ENCODE assay signal across 8 cellular contexts in the genomic region with DNA sequence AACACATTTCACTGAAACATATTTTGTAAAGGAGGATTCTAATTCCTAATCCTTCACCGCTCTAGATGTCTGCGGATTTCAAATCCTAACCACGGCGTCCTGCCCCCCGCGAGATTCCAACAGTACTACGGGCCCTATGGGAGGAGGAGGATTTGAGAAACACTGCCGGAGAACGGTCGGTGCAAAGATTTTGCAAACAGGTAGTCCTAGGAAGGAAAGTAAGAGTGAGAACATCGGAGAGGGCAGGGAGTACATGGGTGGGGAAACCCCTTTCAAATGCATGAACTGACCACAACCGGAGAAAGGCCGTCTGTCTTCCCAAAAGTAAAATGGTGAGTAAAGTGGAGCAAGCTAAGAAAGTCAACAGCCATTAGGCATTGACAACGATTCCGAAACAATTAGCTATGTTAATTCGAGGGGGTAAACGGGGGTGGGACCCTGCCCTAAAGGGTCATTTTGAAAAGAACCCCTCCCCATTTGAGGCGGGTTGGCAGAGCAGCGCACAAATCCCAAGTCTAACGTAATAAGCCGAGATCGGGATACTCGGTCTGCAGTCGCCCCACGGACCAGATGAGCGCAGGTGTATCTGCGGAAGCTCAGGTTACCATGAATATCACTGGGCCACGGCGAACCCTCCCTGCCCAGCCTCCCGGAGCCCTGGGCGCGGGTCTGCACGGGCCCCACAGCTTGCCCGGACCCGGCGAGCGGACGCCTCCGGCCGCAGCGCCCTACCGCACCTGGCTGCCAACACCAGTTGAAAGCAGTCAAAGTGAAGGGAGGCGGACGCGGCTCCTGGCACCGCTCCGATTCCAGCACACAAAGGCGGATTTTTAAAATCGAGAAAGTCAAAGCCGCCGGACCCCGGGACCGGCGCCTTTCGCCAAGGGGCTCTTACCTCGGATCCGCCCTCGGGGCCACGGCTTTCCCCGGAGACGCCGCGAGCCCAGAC. TPM values are rescaled to one million over a fixed set of nuclear protein-coding genes. Genes with fewer than 3 reads are reported as not detected.
A peak's percentile ranks its signal among the peaks of the same experiment; 100 is the strongest.
DNase-seq lines count a peak whose midpoint lies in the region; ATAC-seq and TF ChIP-seq lines count a peak whose summit lies in the region.

No MANE protein-coding gene starts in this region.

- H3K79me1 ChIP-seq in neuronal stem cell (ENCODE audit: low read depth, low read length) = no peaks in the 10 kb centered on the region

- H3K4me3 Mint-ChIP-seq in activated naive CD4-positive, alpha-beta T cell treated with anti-CD3 and anti-CD28 coated beads for 36 hours = peak overlapping the region; percentile 82
- peak overlapping the region; percentile 92 for H3K4me3 Mint-ChIP-seq in glutamatergic neuron (ENCODE audit: unreplicated experiment)

- H3K36me3 ChIP-seq in neuronal stem cell (replicated peaks in 1 of 2; ENCODE audit: control insufficient read depth in 2 of 2, insufficient read depth in 2 of 2, low read length in 2 of 2) = no peaks in the 10 kb centered on the region

- H3K9me3 Mint-ChIP-seq in activated naive CD4-positive, alpha-beta T cell treated with anti-CD3 and anti-CD28 coated beads for 36 hours = no peaks in the 10 kb centered on the region
- H3K9me3 Mint-ChIP-seq in glutamatergic neuron (ENCODE audit: unreplicated experiment) = peaks cover 6% of the 10 kb centered on the region

- no peak for TF ChIP-seq CTCF in glutamatergic neuron (IDR thresholded peaks at IDR 0.05; ENCODE audit: partially characterized antibody, unreplicated experiment)

- peak overlapping the region; percentile 78 for H2BK5ac ChIP-seq in neuronal stem cell (ENCODE audit: low read length)

- peak overlapping the region; percentile 70 to 86 for H3K4me3 ChIP-seq in neuronal stem cell (ENCODE audit: low read length in 2 of 2)

- H2BK15ac ChIP-seq in neuronal stem cell (ENCODE audit: low read length) = peak overlapping the region; percentile 38

- H3K27me3 Mint-ChIP-seq in activated naive CD4-positive, alpha-beta T cell treated with anti-CD3 and anti-CD28 coated beads for 36 hours (ENCODE audit: low read depth) = peaks cover 55% of the 10 kb centered on the region
- peaks cover 4% of the 10 kb centered on the region for H3K27me3 Mint-ChIP-seq in glutamatergic neuron (ENCODE audit: unreplicated experiment)

- no CpG with 5 or more reads among the region's 63 CpGs for WGBS in neuronal stem cell (ENCODE audit: extremely low coverage in 2 of 2, insufficient read length in 2 of 2, insufficient replicate concordance in 1 of 2), 2 donors

- H2AK5ac ChIP-seq in neuronal stem cell (ENCODE audit: low read depth, low read length) = peak overlapping the region; percentile 82

- peak overlapping the region; percentile 95 for H3K18ac ChIP-seq in neuronal stem cell (ENCODE audit: low read length)

- H3K14ac ChIP-seq in neuronal stem cell (ENCODE audit: low read length) = peak overlapping the region; percentile 31

- H4K91ac ChIP-seq in neuronal stem cell (ENCODE audit: low read depth, low read length, poor library complexity) = no peak overlapping the region

- H3K27ac ChIP-seq in neuronal stem cell (replicated peaks; ENCODE audit: low read length) = no peak overlapping the region

- peak overlapping the region; percentile 88 for H3K9ac ChIP-seq in neuronal stem cell (ENCODE audit: low read depth, low read length, poor library complexity)

- H3K36me3 Mint-ChIP-seq in activated naive CD4-positive, alpha-beta T cell treated with anti-CD3 and anti-CD28 coated beads for 36 hours (ENCODE audit: low read depth) = no peaks in the 10 kb centered on the region
- no peaks in the 10 kb centered on the region for H3K36me3 Mint-ChIP-seq in glutamatergic neuron (ENCODE audit: unreplicated experiment)

- H3K23ac ChIP-seq in neuronal stem cell (ENCODE audit: low read depth, low read length, poor library complexity) = peak overlapping the region; percentile 82

- no peak overlapping the region for H3K4ac ChIP-seq in neuronal stem cell (ENCODE audit: low read length)

- H2AFZ ChIP-seq in neuronal stem cell (ENCODE audit: low read length) = peak overlapping the region; percentile 93

- intact Hi-C loops in activated naive CD4-positive, alpha-beta T cell treated with anti-CD3 and anti-CD28 coated beads for 36 hours (cut with micrococcal nuclease) = loop anchor here (1.0 to 5.0 kb wide), 7 partner anchors 15 to 256 kb away; partner anchors contain the start of gene STRAP

- H3K4me2 ChIP-seq in neuronal stem cell (ENCODE audit: insufficient read depth, low read length, poor library complexity, severe bottlenecking) = peak overlapping the region; percentile 72

- DNase-seq in AG08396 (ENCODE audit: low spot score) = peak; percentile 55
- peak; percentile 9 for DNase-seq in NCI-H2227 (lab: John Stamatoyannopoulos, UW; ENCODE audit: unreplicated experiment)
- DNase-seq in activated naive CD4-positive, alpha-beta T cell treated with anti-CD3 and anti-CD28 coated beads for 36 hours = peak; percentile 34
- no peak for DNase-seq in glutamatergic neuron
- peak; percentile 14 for DNase-seq in neuronal stem cell (ENCODE audit: low spot score)
- DNase-seq in NCI-H446 (lab: John Stamatoyannopoulos, UW) = no peak

- H3K27ac Mint-ChIP-seq in activated naive CD4-positive, alpha-beta T cell treated with anti-CD3 and anti-CD28 coated beads for 36 hours = no peak overlapping the region
- H3K27ac Mint-ChIP-seq in glutamatergic neuron (ENCODE audit: unreplicated experiment) = no peak overlapping the region

- H3K9me3 ChIP-seq in neuronal stem cell (replicated peaks in 1 of 2; ENCODE audit: control insufficient read depth in 2 of 2, insufficient read depth in 1 of 2, low read depth in 1 of 2, low read length in 2 of 2) = peaks cover 0 to 14% of the 10 kb centered on the region in 2 donors

- H2BK12ac ChIP-seq in neuronal stem cell (ENCODE audit: low read length) = peak overlapping the region; percentile 30

- CTCF ChIA-PET in activated naive CD4-positive, alpha-beta T cell treated with anti-CD3 and anti-CD28 coated beads for 36 hours (lab: Charles Lee) = interaction anchor here (0.8 to 2.2 kb wide), 2 partner anchors 123 to 203 kb away, joined by 3 to 10 read pairs; partner anchors contain the start of gene DERA

- peak overlapping the region; percentile 90 for H2BK120ac ChIP-seq in neuronal stem cell (ENCODE audit: low read depth, low read length)

- H3K27me3 ChIP-seq in neuronal stem cell (ENCODE audit: control insufficient read depth in 3 of 3, insufficient read depth in 3 of 3, low read depth in 1 of 3, low read length in 3 of 3) = peaks cover 0 to 13% (median 2%) of the 10 kb centered on the region in 3 experiments

- H4K8ac ChIP-seq in neuronal stem cell (ENCODE audit: low read depth, low read length) = no peak overlapping the region

- ATAC-seq in GM18858 (IDR thresholded peaks at IDR 0.05; ENCODE audit: unreplicated experiment) (peak; percentile 20), HG03039 (IDR thresholded peaks at IDR 0.05; ENCODE audit: unreplicated experiment) (peak; percentile 21)

- peaks cover 3 to 7% of the 10 kb centered on the region in 2 donors for H3K4me1 ChIP-seq in neuronal stem cell (ENCODE audit: control insufficient read depth in 2 of 2, insufficient read depth in 1 of 2, low read depth in 1 of 2, low read length in 2 of 2)

- H3K4me1 Mint-ChIP-seq in activated naive CD4-positive, alpha-beta T cell treated with anti-CD3 and anti-CD28 coated beads for 36 hours (ENCODE audit: low read depth) = peaks cover 15% of the 10 kb centered on the region
- H3K4me1 Mint-ChIP-seq in glutamatergic neuron (ENCODE audit: low read depth, unreplicated experiment) = peaks cover 7% of the 10 kb centered on the region

RNA-seq across cellular contexts. Expression of gene EPS8, which starts 0.6 kb away (rescaled TPM):
- 1 to 10 TPM; 3.2 to 5.6 TPM for total RNA-seq in activated naive CD4-positive, alpha-beta T cell treated with anti-CD3 and anti-CD28 coated beads for 36 hours
- total RNA-seq in glutamatergic neuron (ENCODE audit: unreplicated experiment) = 4.3 TPM
- 9.6 TPM for polyA plus RNA-seq in neuronal stem cell (2013, experiment 1 of 2)
- polyA plus RNA-seq in neuronal stem cell (2013, experiment 2 of 2) = 9.2 TPM

Comparison
In these comparisons a context has a peak if more than half of its experiments do, and no peak if none do; other contexts are left out.
1. DNase-seq: peak in AG08396 (single experiment), NCI-H2227 (single experiment), activated naive CD4-positive, alpha-beta T cell treated with anti-CD3 and anti-CD28 coated beads for 36 hours (single experiment) and neuronal stem cell (single experiment); none in glutamatergic neuron (single experiment) and NCI-H446 (0 of 2).